In genomic region chr3:4464579-4464978, GRCh38 we compare ENCODE assay signal across 1 cellular context.
TF ChIP-seq lines count a peak whose summit lies in the region.

No MANE protein-coding gene starts in this region.

TF ChIP-seq in GM12878, 131 proteins besides CTCF, POLR2A, EP300 and RAD21:
- TF ChIP-seq MAX (IDR thresholded peaks at IDR 0.05; ENCODE audit: low read depth, low read length) (no peak), RBBP5 (conservative IDR thresholded peaks at IDR 0.05) (no peak), RAD51 (IDR thresholded peaks at IDR 0.05) (no peak), RUNX3 (IDR thresholded peaks at IDR 0.05; ENCODE audit: low read length) (no peak), JUND (IDR thresholded peaks at IDR 0.05; ENCODE audit: low read depth, low read length) (no peak)
